In genomic region chr2:209300766-209301165, GRCh38 we compare ENCODE assay signal across 6 cellular contexts.
DNase-seq lines count a peak whose midpoint lies in the region; TF ChIP-seq lines count a peak whose summit lies in the region.
"Not testable (repeated sequence)": the region's sequence is repeated elsewhere in the genome, so short reads cannot be mapped to it uniquely, and the experiment has no call there.

No MANE protein-coding gene starts in this region.

- H3K27ac ChIP-seq in H9 (ENCODE audit: insufficient read length, low read depth, low read length); WERI-Rb-1; iPS-20b (ENCODE audit: low read length): not testable (repeated sequence)

- not testable (repeated sequence) for H4K91ac ChIP-seq in H9 (ENCODE audit: insufficient read length, low read depth, low read length)

- peaks cover 51 to 83% of the 10 kb centered on the region in 2 experiments for H3K4me1 Mint-ChIP-seq in H9
- peaks cover 66% of the 10 kb centered on the region for H3K4me1 Mint-ChIP-seq in endothelial cell (ENCODE audit: unreplicated experiment)

- H3K23me2 ChIP-seq in H9 (ENCODE audit: insufficient read length, low read depth, low read length, poor library complexity, severe bottlenecking), result not testable (repeated sequence)

- not testable (repeated sequence) for H3K4ac ChIP-seq in H9 (ENCODE audit: low read depth, low read length)

- H3K9me3 ChIP-seq in H9 (ENCODE audit: control insufficient read depth, low read depth, low read length); WERI-Rb-1 (ENCODE audit: severe bottlenecking); iPS-20b (ENCODE audit: insufficient read depth, low read depth, low read length): not testable (repeated sequence)

- H3K4me3 ChIP-seq in WERI-Rb-1 (ENCODE audit: low read depth, low read length), result not testable (repeated sequence)
- H3K4me3 ChIP-seq in iPS-11a (ENCODE audit: low read depth, low read length), result peak overlapping the region; percentile 37
- peak overlapping the region; percentile 75 for H3K4me3 ChIP-seq in iPS-20b (ENCODE audit: low read length)

- H2BK20ac ChIP-seq in H9 (ENCODE audit: low read depth, low read length, poor library complexity, severe bottlenecking), result not testable (repeated sequence)

- H2BK15ac ChIP-seq in H9 (ENCODE audit: low read depth, low read length), result not testable (repeated sequence)

- H2BK5ac ChIP-seq in H9 (ENCODE audit: insufficient read length, low read length), result not testable (repeated sequence)

- TF ChIP-seq CTCF in H9 (conservative IDR thresholded peaks at IDR 0.05); WERI-Rb-1 (IDR thresholded peaks at IDR 0.05; ENCODE audit: low read depth, low read length); endothelial cell (IDR thresholded peaks at IDR 0.05; ENCODE audit: unreplicated experiment): not testable (repeated sequence)

- H3K36me3 Mint-ChIP-seq in H9 (ENCODE audit: insufficient read depth in 1 of 3, low read depth in 3 of 3), result peaks cover 46 to 59% (median 58%) of the 10 kb centered on the region in 3 experiments
- H3K36me3 Mint-ChIP-seq in endothelial cell (ENCODE audit: low read depth, unreplicated experiment), result not testable (repeated sequence)

- peak overlapping the region; percentile 40 for H3K4me2 ChIP-seq in H9 (ENCODE audit: insufficient read depth, insufficient read length, low read length)

- H3K4me3 Mint-ChIP-seq in H9 (peak overlapping the region; percentile 99 to 100), endothelial cell (ENCODE audit: unreplicated experiment) (peak overlapping the region; percentile 83)

- no CpG with 5 or more reads among the region's 9 CpGs for WGBS in H9 (ENCODE audit: extremely low coverage, insufficient read length, low lambda C conversion rate)

- not testable (repeated sequence) for H2BK12ac ChIP-seq in H9 (ENCODE audit: insufficient read length, low read depth, low read length)

- not testable (repeated sequence) for H3K79me2 ChIP-seq in H9 (ENCODE audit: insufficient read depth, low read length)

- not testable (repeated sequence) for H4K5ac ChIP-seq in H9 (ENCODE audit: insufficient read length, low read depth, low read length)

- H3K27ac Mint-ChIP-seq in H9, result peak overlapping the region; percentile 97 to 99 (median 98)
- H3K27ac Mint-ChIP-seq in endothelial cell (ENCODE audit: unreplicated experiment), result not testable (repeated sequence)

- DNase-seq in H9; endothelial cell (ENCODE audit: low spot score): not testable (repeated sequence)
- DNase-seq in NCI-H524 (lab: John Stamatoyannopoulos, UW), result peak; percentile 59 to 73
- DNase-seq in WERI-Rb-1, result peak; percentile 83

- H3K4me1 ChIP-seq in H9 (ENCODE audit: insufficient read depth, low read length), result not testable (repeated sequence)
- H3K4me1 ChIP-seq in iPS-20b (ENCODE audit: insufficient read depth, low read length), result peaks cover 21% of the 10 kb centered on the region; the same call in 1 of the 2 replicates

- H3K79me1 ChIP-seq in H9 (ENCODE audit: insufficient read depth, low read depth, low read length, poor library complexity, severe bottlenecking), result not testable (repeated sequence)

- not testable (repeated sequence) for H3K56ac ChIP-seq in H9 (ENCODE audit: insufficient read length, low read depth, low read length)

- H2AFZ ChIP-seq in H9 (ENCODE audit: low read length), result not testable (repeated sequence)

- H4K8ac ChIP-seq in H9 (replicated peaks; ENCODE audit: insufficient read length, low read depth, low read length), result not testable (repeated sequence)

- H3K23ac ChIP-seq in H9 (ENCODE audit: insufficient read length, low read depth, low read length), result not testable (repeated sequence)

- H3K36me3 ChIP-seq in WERI-Rb-1, result not testable (repeated sequence)
- H3K36me3 ChIP-seq in iPS-20b (ENCODE audit: insufficient read depth, low read depth, low read length), result peaks cover 34% of the 10 kb centered on the region

- H3K9ac ChIP-seq in H9 (ENCODE audit: extremely low read depth, insufficient read length, low read length) (peak overlapping the region; percentile 93), iPS-20b (ENCODE audit: low read depth, low read length) (peak overlapping the region; percentile 84)

- not testable (repeated sequence) for H3K18ac ChIP-seq in H9 (ENCODE audit: insufficient read length, low read depth, low read length)

- peaks cover 0 to 24% of the 10 kb centered on the region in 2 experiments; a peak in 4 of 5 replicates for H3K9me3 Mint-ChIP-seq in H9
- H3K9me3 Mint-ChIP-seq in endothelial cell (ENCODE audit: unreplicated experiment), result not testable (repeated sequence)

- H2BK120ac ChIP-seq in H9 (ENCODE audit: low read depth, low read length, poor library complexity, severe bottlenecking), result not testable (repeated sequence)

- H3K27me3 Mint-ChIP-seq in H9 (ENCODE audit: low read depth), result not testable (repeated sequence)
- H3K27me3 Mint-ChIP-seq in endothelial cell (ENCODE audit: unreplicated experiment), result peaks cover 19% of the 10 kb centered on the region

- not testable (repeated sequence) for H3T11ph ChIP-seq in H9 (ENCODE audit: low read length)

- not testable (repeated sequence) for H3K27me3 ChIP-seq in H9 (ENCODE audit: insufficient read depth, low read length); WERI-Rb-1 (ENCODE audit: insufficient read depth, low read depth, severe bottlenecking); iPS-20b (ENCODE audit: insufficient read depth, low read length)

- not testable (repeated sequence) for H3K14ac ChIP-seq in H9 (ENCODE audit: insufficient read depth, low read length)

- H4K20me1 ChIP-seq in H9 (ENCODE audit: control insufficient read depth, insufficient read depth, insufficient read length), result not testable (repeated sequence)

- H2AK5ac ChIP-seq in H9 (ENCODE audit: insufficient read length, low read length), result not testable (repeated sequence)
